1 cellular context compared by ENCODE assay signal in genomic region chr6:47529734-47530133, GRCh38.
TF ChIP-seq lines count a peak whose summit lies in the region.

No MANE protein-coding gene starts in this region.

TF ChIP-seq in HepG2, 621 proteins besides CTCF, POLR2A, EP300 and RAD21 (continued from another document):
- TF ChIP-seq PRDM15 (CRISPR knock-in tag; IDR thresholded peaks at IDR 0.05): no peak
- no peak for TF ChIP-seq GATAD2A (CRISPR knock-in tag; IDR thresholded peaks at IDR 0.05)
- TF ChIP-seq GFI1 (CRISPR knock-in tag; IDR thresholded peaks at IDR 0.05; ENCODE audit: borderline replicate concordance): no peak
- no peak for TF ChIP-seq E2F2 (CRISPR knock-in tag; IDR thresholded peaks at IDR 0.05; ENCODE audit: borderline replicate concordance)
- no peak for TF ChIP-seq ZFAT (CRISPR knock-in tag; conservative IDR thresholded peaks at IDR 0.05)
- no peak for TF ChIP-seq NFKBIZ (CRISPR knock-in tag; IDR thresholded peaks at IDR 0.05)
TF ChIP-seq in HepG2: peak in this region for 0.
